In genomic region chr1:58929667-58930325, GRCh38 we compare ENCODE assay signal across 11 cellular contexts.
A peak's percentile ranks its signal among the peaks of the same experiment; 100 is the strongest.
DNase-seq lines count a peak whose midpoint lies in the region; ATAC-seq and TF ChIP-seq lines count a peak whose summit lies in the region.
"Had no signal": no experiment of that assay in that cellular context is flagged by ENCODE, and none has a peak within 500 bp of the region (broad histone marks: within the 10 kb centered on the region; RNA-seq: fewer than 3 reads in every experiment).

No MANE protein-coding gene starts in this region.

- H4K8ac ChIP-seq in IMR-90 (ENCODE audit: low read depth in 2 of 2, low read length in 2 of 2): no peak overlapping the region

- peak overlapping the region; percentile 2 for H3K27ac Mint-ChIP-seq in activated CD8-positive, alpha-beta T cell treated with anti-CD3 and anti-CD28 coated beads for 36 hours
- peak overlapping the region in 1 of 2 donors; percentile 35 for H3K27ac Mint-ChIP-seq in effector memory CD8-positive, alpha-beta T cell

- H3K27me3 Mint-ChIP-seq in activated CD8-positive, alpha-beta T cell treated with anti-CD3 and anti-CD28 coated beads for 36 hours: no peaks in the 10 kb centered on the region
- peaks cover 0 to 18% of the 10 kb centered on the region in 2 donors for H3K27me3 Mint-ChIP-seq in effector memory CD8-positive, alpha-beta T cell

- H3K9ac ChIP-seq in IMR-90 (ENCODE audit: low read depth, low read length): no peak overlapping the region

- no peaks in the 10 kb centered on the region for H3K36me3 Mint-ChIP-seq in activated CD8-positive, alpha-beta T cell treated with anti-CD3 and anti-CD28 coated beads for 36 hours (ENCODE audit: low read depth)
- H3K36me3 Mint-ChIP-seq in effector memory CD8-positive, alpha-beta T cell (ENCODE audit: insufficient read depth): no peaks in the 10 kb centered on the region

- no peak overlapping the region for H3K18ac ChIP-seq in IMR-90 (ENCODE audit: low read depth, low read length)

- H3K9me3 Mint-ChIP-seq in activated CD8-positive, alpha-beta T cell treated with anti-CD3 and anti-CD28 coated beads for 36 hours: no peaks in the 10 kb centered on the region
- no peaks in the 10 kb centered on the region for H3K9me3 Mint-ChIP-seq in effector memory CD8-positive, alpha-beta T cell

- dilution Hi-C loops in IMR-90 (cut with HindIII; ENCODE audit: low sequenced_read_pairs, unreplicated experiment): no loop called here

- H4K20me1 ChIP-seq in IMR-90 (ENCODE audit: insufficient read depth, low read length): no peaks in the 10 kb centered on the region; the same call in 1 of the 2 replicates

- no peak overlapping the region for H2BK15ac ChIP-seq in IMR-90 (ENCODE audit: low read depth, low read length)

- peak overlapping the region; percentile 48; the same call in 1 of the 2 replicates for H2AK5ac ChIP-seq in IMR-90 (ENCODE audit: low read depth, low read length)

- CTCF ChIA-PET in IMR-90 (lab: Yijun Ruan, JAX) (interaction anchor here (1.4 kb wide), 1 partner anchor 9 kb away, joined by 3 read pairs; no protein-coding TSS in a partner anchor), GM10248 (lab: Yijun Ruan, JAX) (interaction anchor here (3.3 kb wide), 1 partner anchor 11 kb away, joined by 13 read pairs; no protein-coding TSS in a partner anchor)
- CTCF ChIA-PET in activated CD8-positive, alpha-beta T cell treated with anti-CD3 and anti-CD28 coated beads for 36 hours (lab: Charles Lee): no interaction called here

- POLR2A ChIA-PET in IMR-90 (lab: Charles Lee; ENCODE audit: unreplicated experiment) (no interaction called here), GM10248 (lab: Yijun Ruan, JAX) (no interaction called here)
- POLR2A ChIA-PET in activated CD8-positive, alpha-beta T cell treated with anti-CD3 and anti-CD28 coated beads for 36 hours (lab: Charles Lee): interaction anchor here (1.8 kb wide), 1 partner anchor 11 kb away, joined by 6 read pairs; no protein-coding TSS in a partner anchor

- H3K4me3 Mint-ChIP-seq in activated CD8-positive, alpha-beta T cell treated with anti-CD3 and anti-CD28 coated beads for 36 hours: no peak overlapping the region
- H3K4me3 Mint-ChIP-seq in effector memory CD8-positive, alpha-beta T cell: no peak overlapping the region

- peak overlapping the region; percentile 12; the same call in 1 of the 2 replicates for H3K4ac ChIP-seq in IMR-90 (ENCODE audit: low read depth, low read length)

- H3K23ac ChIP-seq in IMR-90 (ENCODE audit: low read depth, low read length): no peak overlapping the region

- no peak overlapping the region for H2BK5ac ChIP-seq in IMR-90 (ENCODE audit: low read depth, low read length, poor library complexity, severe bottlenecking)

- H2BK20ac ChIP-seq in IMR-90 (ENCODE audit: low read depth, low read length): no peak overlapping the region

- peaks cover 38% of the 10 kb centered on the region for H3K4me1 Mint-ChIP-seq in activated CD8-positive, alpha-beta T cell treated with anti-CD3 and anti-CD28 coated beads for 36 hours (ENCODE audit: low read depth)
- H3K4me1 Mint-ChIP-seq in effector memory CD8-positive, alpha-beta T cell (ENCODE audit: low read depth in 2 of 2): peaks cover 19 to 20% of the 10 kb centered on the region in 2 donors

- H3K9me3 ChIP-seq in IMR-90 (ENCODE audit: control insufficient read depth, insufficient read depth, low read length) (no peaks in the 10 kb centered on the region), ascending aorta (no peaks in the 10 kb centered on the region)

- no peak overlapping the region for H4K91ac ChIP-seq in IMR-90 (ENCODE audit: insufficient read depth, low read depth, low read length)

- no peak for TF ChIP-seq POLR2A in IMR-90 (IDR thresholded peaks at IDR 0.05; ENCODE audit: low read depth, low read length)

- H3K27ac ChIP-seq in IMR-90 (ENCODE audit: insufficient read depth, low read length) (no peak overlapping the region), ascending aorta (no peak overlapping the region)
- H3K27ac ChIP-seq: dorsolateral prefrontal cortex, SK-N-MC had no signal

- H3K79me1 ChIP-seq in IMR-90 (ENCODE audit: low read depth in 1 of 2, low read length in 2 of 2): no peaks in the 10 kb centered on the region

- TF ChIP-seq RAD21 in IMR-90 (IDR thresholded peaks at IDR 0.05; ENCODE audit: low read length): no peak

- H3K27me3 ChIP-seq in IMR-90 (ENCODE audit: control insufficient read depth, insufficient read depth, low read length) (no peaks in the 10 kb centered on the region), ascending aorta (no peaks in the 10 kb centered on the region)
- H3K27me3 ChIP-seq: dorsolateral prefrontal cortex had no signal

- intact Hi-C loops in IMR-90 (cut with micrococcal nuclease): no loop called here
- intact Hi-C loops in activated CD8-positive, alpha-beta T cell treated with anti-CD3 and anti-CD28 coated beads for 36 hours (cut with micrococcal nuclease): no loop called here
- intact Hi-C loops in ascending aorta (cut with DNase I): no loop called here

- H3K4me3 ChIP-seq in IMR-90 (ENCODE audit: insufficient read depth, low read depth, low read length): no peak overlapping the region
- no peak overlapping the region for H3K4me3 ChIP-seq in ascending aorta
- H3K4me3 ChIP-seq: dorsolateral prefrontal cortex, SK-N-MC had no signal

- no peak for TF ChIP-seq CTCF in IMR-90 (conservative IDR thresholded peaks at IDR 0.05; ENCODE audit: low read depth, low read length)
- no peak for TF ChIP-seq CTCF in activated CD8-positive, alpha-beta T cell treated with anti-CD3 and anti-CD28 coated beads for 36 hours (IDR thresholded peaks at IDR 0.05)
- TF ChIP-seq CTCF in GM10248 (IDR thresholded peaks at IDR 0.05; ENCODE audit: control extremely low read depth, extremely low read depth, low read depth, missing control alignments): no peak
- TF ChIP-seq CTCF in ascending aorta (IDR thresholded peaks at IDR 0.05): no peak

- no peak overlapping the region for H2BK120ac ChIP-seq in IMR-90 (ENCODE audit: low read depth, low read length)

- H2AK9ac ChIP-seq in IMR-90 (replicated peaks; ENCODE audit: low read depth, low read length, poor library complexity): peak overlapping the region; percentile 25

- H3K36me3 ChIP-seq in IMR-90 (ENCODE audit: control insufficient read depth, insufficient read depth, low read length) (no peaks in the 10 kb centered on the region), ascending aorta (no peaks in the 10 kb centered on the region)

- H3K56ac ChIP-seq in IMR-90 (ENCODE audit: extremely low read depth, insufficient read depth, low read length): no peak overlapping the region

- no peak for ATAC-seq in IMR-90 (ENCODE audit: low read depth)
- peak; percentile 84 for ATAC-seq in activated CD8-positive, alpha-beta T cell treated with anti-CD3 and anti-CD28 coated beads for 36 hours
- ATAC-seq in effector memory CD8-positive, alpha-beta T cell (replicated peaks): peak; percentile 50
- no peak for ATAC-seq in GM21447 (IDR thresholded peaks at IDR 0.05; ENCODE audit: unreplicated experiment)

- DNase-seq in IMR-90: no peak
- DNase-seq in activated CD8-positive, alpha-beta T cell treated with anti-CD3 and anti-CD28 coated beads for 36 hours: peak; percentile 83
- no peak for DNase-seq in effector memory CD8-positive, alpha-beta T cell
- peak; percentile 62 to 64 for DNase-seq in stimulated activated CD4-positive, alpha-beta T cell treated with anti-CD3 and anti-CD28 coated beads, Interleukin-2, amount 100 ng/mL, for 24 hours
- DNase-seq in GM10248 (ENCODE audit: extremely low spot score): no peak
- DNase-seq in hepatic stellate cell (ENCODE audit: low spot score): no peak
- DNase-seq in ascending aorta (ENCODE audit: low spot score in 2 of 2): no peak
- DNase-seq: dorsolateral prefrontal cortex, NCI-H1105 treated with DMSO at 0.1 percent for 48 hours had no signal

- no TSS peak for BruUV-seq in IMR-90 (replicated peaks; lab: Mats Ljungman, UMichigan)

- peak overlapping the region; percentile 27 for H2AFZ ChIP-seq in IMR-90 (replicated peaks; ENCODE audit: low read length, poor library complexity)

- H3K14ac ChIP-seq in IMR-90 (replicated peaks; ENCODE audit: low read depth, low read length): no peak overlapping the region

- no peak overlapping the region for H3K4me2 ChIP-seq in IMR-90 (ENCODE audit: low read depth, low read length)

- no CpG with 5 or more reads among the region's 11 CpGs for WGBS in IMR-90 (ENCODE audit: extremely low coverage in 2 of 2, insufficient read length in 1 of 2), 2 experiments

- H4K5ac ChIP-seq in IMR-90 (ENCODE audit: low read depth, low read length): no peak overlapping the region

- in situ Hi-C loops in IMR-90 (cut with MboI; ENCODE audit: low sequenced_read_pairs): no loop called here

- peaks cover 6% of the 10 kb centered on the region for H3K4me1 ChIP-seq in IMR-90 (ENCODE audit: control insufficient read depth, insufficient read depth, low read length)
- H3K4me1 ChIP-seq in ascending aorta: peaks cover 0 to 5% of the 10 kb centered on the region in 2 donors

- peaks cover 10% of the 10 kb centered on the region; the same call in 1 of the 2 replicates for H3K9me1 ChIP-seq in IMR-90 (ENCODE audit: insufficient read depth, low read length)

TF ChIP-seq in IMR-90, 13 proteins besides CTCF, POLR2A, EP300 and RAD21 (continues in another document):
- TF ChIP-seq ELK1 (IDR thresholded peaks at IDR 0.05; ENCODE audit: borderline replicate concordance, low read depth, low read length): no peak
- no peak for TF ChIP-seq FOS (IDR thresholded peaks at IDR 0.05; ENCODE audit: low read depth, low read length)
- TF ChIP-seq NFE2L2 (IDR thresholded peaks at IDR 0.05; ENCODE audit: low read depth, low read length): no peak
- TF ChIP-seq MXI1 (IDR thresholded peaks at IDR 0.05; ENCODE audit: borderline replicate concordance, low read depth, low read length): no peak
- TF ChIP-seq MAFK (IDR thresholded peaks at IDR 0.05; ENCODE audit: low read depth, low read length): no peak
- no peak for TF ChIP-seq CHD1 (IDR thresholded peaks at IDR 0.05; ENCODE audit: low read depth, low read length)
- no peak for TF ChIP-seq BHLHE40 (IDR thresholded peaks at IDR 0.05; ENCODE audit: low read depth, low read length)
- no peak for TF ChIP-seq CEBPB (IDR thresholded peaks at IDR 0.05; ENCODE audit: low read depth, low read length)
- no peak for TF ChIP-seq SMC3 (IDR thresholded peaks at IDR 0.05; ENCODE audit: low read depth, low read length)

Comparison
In these comparisons a context has a peak if more than half of its experiments do, and no peak if none do; other contexts are left out.
1. ATAC-seq: peak in activated CD8-positive, alpha-beta T cell treated with anti-CD3 and anti-CD28 coated beads for 36 hours (single experiment) and effector memory CD8-positive, alpha-beta T cell (single experiment); none in IMR-90 (single experiment) and GM21447 (single experiment).
2. DNase-seq: peak in activated CD8-positive, alpha-beta T cell treated with anti-CD3 and anti-CD28 coated beads for 36 hours (single experiment) and stimulated activated CD4-positive, alpha-beta T cell treated with anti-CD3 and anti-CD28 coated beads, Interleukin-2, amount 100 ng/mL, for 24 hours (2 of 2); none in IMR-90 (single experiment), effector memory CD8-positive, alpha-beta T cell (0 of 3), GM10248 (single experiment), hepatic stellate cell (single experiment) and ascending aorta (0 of 2).